In the genomic region with DNA sequence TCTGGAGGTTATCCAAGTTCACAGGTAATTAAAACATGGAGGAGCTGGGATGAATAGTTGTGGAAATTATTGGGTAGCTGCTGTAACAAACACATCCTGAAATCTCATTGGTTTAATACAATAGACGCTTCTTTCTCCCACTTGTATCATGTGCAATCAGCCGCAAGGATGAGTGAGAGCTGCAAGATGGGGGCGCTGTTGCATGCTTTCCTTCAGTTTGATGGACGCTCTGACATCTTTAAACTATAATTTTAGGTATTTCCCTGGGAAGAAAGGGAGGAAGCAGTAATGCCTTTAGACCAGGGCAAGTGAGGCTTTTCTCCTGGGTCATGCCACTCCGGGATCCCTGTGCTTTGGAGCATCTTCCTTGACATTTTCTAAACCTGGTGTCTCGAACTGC, we compare ENCODE assay signal across 15 cellular contexts.
DNase-seq lines count a peak whose midpoint lies in the region; ATAC-seq and TF ChIP-seq lines count a peak whose summit lies in the region.
"Had no signal": no experiment of that assay in that cellular context is flagged by ENCODE, and none has a peak within 500 bp of the region (broad histone marks: within the 10 kb centered on the region; RNA-seq: fewer than 3 reads in every experiment).

No MANE protein-coding gene starts in this region.

- no peak overlapping the region for H3K4me2 ChIP-seq in H9 (ENCODE audit: insufficient read depth, insufficient read length, low read length)

- no peaks in the 10 kb centered on the region for H3K79me2 ChIP-seq in H9 (ENCODE audit: insufficient read depth, low read length)

- no peak overlapping the region for H4K5ac ChIP-seq in H9 (ENCODE audit: insufficient read length, low read depth, low read length)

- intact Hi-C loops in Caco-2 (cut with micrococcal nuclease; ENCODE audit: unreplicated experiment): loop anchor here (2.0 kb wide), 1 partner anchor 35 kb away; no protein-coding TSS in a partner anchor
- intact Hi-C loops in activated naive CD4-positive, alpha-beta T cell treated with anti-CD3 and anti-CD28 coated beads for 36 hours (cut with micrococcal nuclease): no loop called here

- WGBS in H9 (ENCODE audit: extremely low coverage, insufficient read length, low lambda C conversion rate): no CpG with 5 or more reads among the region's 6 CpGs
- no CpG with 5 or more reads among the region's 6 CpGs for WGBS in iPS DF 6.9 (ENCODE audit: insufficient coverage, insufficient read length)

- POLR2A ChIA-PET in Caco-2 (lab: Charles Lee): no interaction called here

- no peak overlapping the region for H3K23ac ChIP-seq in H9 (ENCODE audit: insufficient read length, low read depth, low read length)

- H3K4me1 ChIP-seq in Caco-2 (no peaks in the 10 kb centered on the region), H9 (ENCODE audit: insufficient read depth, low read length) (peaks cover 6% of the 10 kb centered on the region), RWPE2 (ENCODE audit: insufficient read depth, poor library complexity, severe bottlenecking) (no peaks in the 10 kb centered on the region), iPS DF 6.9 (ENCODE audit: control insufficient read depth, insufficient read depth, low read length) (peaks cover 3% of the 10 kb centered on the region; the same call in 1 of the 2 replicates)

- no peak overlapping the region for H4K91ac ChIP-seq in H9 (ENCODE audit: insufficient read length, low read depth, low read length)

- H3K56ac ChIP-seq in H9 (ENCODE audit: insufficient read length, low read depth, low read length): no peak overlapping the region

- no peak overlapping the region for H3K4ac ChIP-seq in H9 (ENCODE audit: low read depth, low read length)

- H3K79me1 ChIP-seq in H9 (ENCODE audit: insufficient read depth, low read depth, low read length, poor library complexity, severe bottlenecking): no peaks in the 10 kb centered on the region

- H2AFZ ChIP-seq in H9 (ENCODE audit: low read length): no peak overlapping the region

- no peak overlapping the region for H3K4me3 ChIP-seq in Caco-2 (ENCODE audit: low read depth, low read length)
- no peak overlapping the region for H3K4me3 ChIP-seq in RWPE2 (ENCODE audit: severe bottlenecking)
- no peak overlapping the region for H3K4me3 ChIP-seq in iPS DF 6.9 (ENCODE audit: low read length)

- H3K9me3 Mint-ChIP-seq in Caco-2 (ENCODE audit: unreplicated experiment) (peaks cover 23% of the 10 kb centered on the region), H9 (peaks cover 3 to 8% of the 10 kb centered on the region in 2 experiments; a peak in 2 of 5 replicates)
- H3K9me3 Mint-ChIP-seq in activated naive CD4-positive, alpha-beta T cell treated with anti-CD3 and anti-CD28 coated beads for 36 hours: peaks cover 6% of the 10 kb centered on the region
- H3K9me3 Mint-ChIP-seq: stimulated activated naive CD8-positive, alpha-beta T cell treated with anti-CD3 and anti-CD28 coated beads, Interleukin-15, amount 100 ng/mL, for 72 hours had no signal

- peak in 1 of 2 experiments; percentile 11 for TF ChIP-seq CTCF in Caco-2 (IDR thresholded peaks at IDR 0.05; ENCODE audit: insufficient read depth in 1 of 2, low read depth in 1 of 2, low read length in 1 of 2, severe bottlenecking in 1 of 2, unreplicated experiment in 1 of 2)
- TF ChIP-seq CTCF in H9 (conservative IDR thresholded peaks at IDR 0.05): peak; percentile 90
- peak; percentile 18 for TF ChIP-seq CTCF in RWPE2 (IDR thresholded peaks at IDR 0.05; ENCODE audit: poor library complexity, severe bottlenecking)

- H3K27me3 ChIP-seq in Caco-2 (replicated peaks; ENCODE audit: control insufficient read depth, insufficient read depth, low read length) (no peaks in the 10 kb centered on the region), H9 (ENCODE audit: insufficient read depth, low read length) (no peaks in the 10 kb centered on the region), RWPE2 (ENCODE audit: insufficient read depth, poor library complexity, severe bottlenecking) (no peaks in the 10 kb centered on the region), iPS DF 6.9 (ENCODE audit: control insufficient read depth, insufficient read depth, low read length) (no peaks in the 10 kb centered on the region)

- H2BK20ac ChIP-seq in H9 (ENCODE audit: low read depth, low read length, poor library complexity, severe bottlenecking): no peak overlapping the region

- no peak overlapping the region for H2BK15ac ChIP-seq in H9 (ENCODE audit: low read depth, low read length)

- no peak overlapping the region for H2BK5ac ChIP-seq in H9 (ENCODE audit: insufficient read length, low read length)

- no peak overlapping the region for H2BK120ac ChIP-seq in H9 (ENCODE audit: low read depth, low read length, poor library complexity, severe bottlenecking)

- H3K18ac ChIP-seq in H9 (ENCODE audit: insufficient read length, low read depth, low read length): no peak overlapping the region

- H3K9me3 ChIP-seq in Caco-2: no peaks in the 10 kb centered on the region
- H3K9me3 ChIP-seq in H9 (ENCODE audit: control insufficient read depth, low read depth, low read length): no peaks in the 10 kb centered on the region
- H3K9me3 ChIP-seq in RWPE2 (ENCODE audit: severe bottlenecking): peaks cover 3% of the 10 kb centered on the region
- no peaks in the 10 kb centered on the region for H3K9me3 ChIP-seq in iPS DF 6.9 (ENCODE audit: control insufficient read depth, insufficient read depth, low read length)

- H2BK12ac ChIP-seq in H9 (ENCODE audit: insufficient read length, low read depth, low read length): no peak overlapping the region

- H3K23me2 ChIP-seq in H9 (ENCODE audit: insufficient read length, low read depth, low read length, poor library complexity, severe bottlenecking): no peaks in the 10 kb centered on the region

- H3T11ph ChIP-seq in H9 (ENCODE audit: low read length): no peak overlapping the region

- H3K36me3 ChIP-seq in Caco-2 (ENCODE audit: control insufficient read depth, insufficient read depth, low read length) (no peaks in the 10 kb centered on the region), RWPE2 (ENCODE audit: low read depth) (no peaks in the 10 kb centered on the region), iPS DF 6.9 (ENCODE audit: control insufficient read depth, insufficient read depth, low read length) (no peaks in the 10 kb centered on the region)

- H3K27ac Mint-ChIP-seq in Caco-2 (ENCODE audit: unreplicated experiment) (peak overlapping the region; percentile 48), H9 (peak overlapping the region in 2 of 3 experiments; percentile 24 to 55; a peak in 3 of 7 replicates)
- no peak overlapping the region for H3K27ac Mint-ChIP-seq in activated naive CD4-positive, alpha-beta T cell treated with anti-CD3 and anti-CD28 coated beads for 36 hours
- H3K27ac Mint-ChIP-seq: activated CD4-positive, alpha-beta memory T cell treated with anti-CD3 and anti-CD28 coated beads, Interleukin-2, amount 10 ng/mL, durations not matched to agents 7 days and 5 days; CD4-positive, alpha-beta memory T cell; stimulated activated naive CD8-positive, alpha-beta T cell treated with anti-CD3 and anti-CD28 coated beads, Interleukin-15, amount 100 ng/mL, for 72 hours had no signal

- no peaks in the 10 kb centered on the region for H4K20me1 ChIP-seq in H9 (ENCODE audit: control insufficient read depth, insufficient read depth, insufficient read length)

- ATAC-seq in RWPE2 (ENCODE audit: low read depth) (no peak), GM18867 (IDR thresholded peaks at IDR 0.05; ENCODE audit: unreplicated experiment) (no peak)
- ATAC-seq: stimulated activated naive CD8-positive, alpha-beta T cell treated with anti-CD3 and anti-CD28 coated beads, Interleukin-15, amount 100 ng/mL, for 72 hours had no signal

- H4K8ac ChIP-seq in H9 (replicated peaks; ENCODE audit: insufficient read length, low read depth, low read length): no peak overlapping the region

- H2AK5ac ChIP-seq in H9 (ENCODE audit: insufficient read length, low read length): no peak overlapping the region

- no peak overlapping the region for H3K9ac ChIP-seq in H9 (ENCODE audit: extremely low read depth, insufficient read length, low read length)

- no peak overlapping the region for H3K27ac ChIP-seq in H9 (ENCODE audit: insufficient read length, low read depth, low read length)
- no peak overlapping the region for H3K27ac ChIP-seq in RWPE2 (ENCODE audit: poor library complexity, severe bottlenecking)
- no peak overlapping the region for H3K27ac ChIP-seq in iPS DF 6.9 (ENCODE audit: low read length)

- BruUV-seq in Caco-2 (replicated peaks; lab: Mats Ljungman, UMichigan): no TSS peak

- CTCF ChIA-PET in Caco-2 (lab: Charles Lee): interaction anchor here (1.0 to 1.1 kb wide), 2 partner anchors 18 to 35 kb away, joined by 3 to 4 read pairs; no protein-coding TSS in a partner anchor
- CTCF ChIA-PET in activated naive CD4-positive, alpha-beta T cell treated with anti-CD3 and anti-CD28 coated beads for 36 hours (lab: Charles Lee): interaction anchor here (0.6 kb wide), 1 partner anchor 139 kb away, joined by 4 read pairs; no protein-coding TSS in a partner anchor

- H3K36me3 Mint-ChIP-seq in Caco-2 (ENCODE audit: insufficient read depth, unreplicated experiment): peaks cover 41% of the 10 kb centered on the region
- peaks cover 6 to 13% (median 12%) of the 10 kb centered on the region in 3 experiments; a peak in 6 of 7 replicates for H3K36me3 Mint-ChIP-seq in H9 (ENCODE audit: insufficient read depth in 1 of 3, low read depth in 3 of 3)
- H3K36me3 Mint-ChIP-seq in activated naive CD4-positive, alpha-beta T cell treated with anti-CD3 and anti-CD28 coated beads for 36 hours (ENCODE audit: low read depth): no peaks in the 10 kb centered on the region

- no peak overlapping the region for H3K14ac ChIP-seq in H9 (ENCODE audit: insufficient read depth, low read length)

- peak in 1 of 2 experiments; percentile 12 for DNase-seq in Caco-2
- DNase-seq in H9: peak; percentile 76
- no peak for DNase-seq in RWPE2 (ENCODE audit: low spot score)
- peak; percentile 54 for DNase-seq in iPS DF 6.9 (ENCODE audit: low read depth, low spot score)
- DNase-seq in hippocampal formation (lab: John Stamatoyannopoulos, UW): no peak
- DNase-seq in activated naive CD4-positive, alpha-beta T cell treated with anti-CD3 and anti-CD28 coated beads for 36 hours: no peak
- DNase-seq in occipital lobe (lab: John Stamatoyannopoulos, UW): no peak
- DNase-seq: activated CD4-positive, alpha-beta memory T cell treated with anti-CD3 and anti-CD28 coated beads, Interleukin-2, amount 10 ng/mL, durations not matched to agents 7 days and 5 days; CD4-positive, alpha-beta memory T cell; KG1; NCI-H2029; retina; stimulated activated naive CD8-positive, alpha-beta T cell treated with anti-CD3 and anti-CD28 coated beads, Interleukin-15, amount 100 ng/mL, for 72 hours had no signal

- H3K4me1 Mint-ChIP-seq in Caco-2 (ENCODE audit: low read depth, unreplicated experiment): no peaks in the 10 kb centered on the region
- peaks cover 20 to 38% of the 10 kb centered on the region in 2 experiments for H3K4me1 Mint-ChIP-seq in H9
- H3K4me1 Mint-ChIP-seq in activated naive CD4-positive, alpha-beta T cell treated with anti-CD3 and anti-CD28 coated beads for 36 hours (ENCODE audit: low read depth): no peaks in the 10 kb centered on the region
- H3K4me1 Mint-ChIP-seq: activated CD4-positive, alpha-beta memory T cell treated with anti-CD3 and anti-CD28 coated beads, Interleukin-2, amount 10 ng/mL, durations not matched to agents 7 days and 5 days; CD4-positive, alpha-beta memory T cell; central memory CD8-positive, alpha-beta T cell; stimulated activated naive CD8-positive, alpha-beta T cell treated with anti-CD3 and anti-CD28 coated beads, Interleukin-15, amount 100 ng/mL, for 72 hours had no signal

- no peak overlapping the region for H3K4me3 Mint-ChIP-seq in Caco-2 (ENCODE audit: unreplicated experiment)
- H3K4me3 Mint-ChIP-seq in H9: no peak overlapping the region
- no peak overlapping the region for H3K4me3 Mint-ChIP-seq in activated naive CD4-positive, alpha-beta T cell treated with anti-CD3 and anti-CD28 coated beads for 36 hours
- H3K4me3 Mint-ChIP-seq: activated CD4-positive, alpha-beta memory T cell treated with anti-CD3 and anti-CD28 coated beads, Interleukin-2, amount 10 ng/mL, durations not matched to agents 7 days and 5 days; CD4-positive, alpha-beta memory T cell; central memory CD8-positive, alpha-beta T cell; stimulated activated naive CD8-positive, alpha-beta T cell treated with anti-CD3 and anti-CD28 coated beads, Interleukin-15, amount 100 ng/mL, for 72 hours had no signal

- no peaks in the 10 kb centered on the region for H3K27me3 Mint-ChIP-seq in Caco-2 (ENCODE audit: insufficient read depth, unreplicated experiment)
- no peaks in the 10 kb centered on the region for H3K27me3 Mint-ChIP-seq in H9 (ENCODE audit: low read depth)
- no peaks in the 10 kb centered on the region for H3K27me3 Mint-ChIP-seq in activated naive CD4-positive, alpha-beta T cell treated with anti-CD3 and anti-CD28 coated beads for 36 hours (ENCODE audit: low read depth)
- H3K27me3 Mint-ChIP-seq: activated CD4-positive, alpha-beta memory T cell treated with anti-CD3 and anti-CD28 coated beads, Interleukin-2, amount 10 ng/mL, durations not matched to agents 7 days and 5 days; CD4-positive, alpha-beta memory T cell; central memory CD8-positive, alpha-beta T cell; stimulated activated naive CD8-positive, alpha-beta T cell treated with anti-CD3 and anti-CD28 coated beads, Interleukin-15, amount 100 ng/mL, for 72 hours had no signal

Comparison
In these comparisons a context has a peak if more than half of its experiments do, and no peak if none do; other contexts are left out.
1. DNase-seq: peak in H9 (single experiment) and iPS DF 6.9 (single experiment); none in RWPE2 (single experiment), hippocampal formation (0 of 2), activated naive CD4-positive, alpha-beta T cell treated with anti-CD3 and anti-CD28 coated beads for 36 hours (single experiment) and occipital lobe (single experiment).